In the genomic region with DNA sequence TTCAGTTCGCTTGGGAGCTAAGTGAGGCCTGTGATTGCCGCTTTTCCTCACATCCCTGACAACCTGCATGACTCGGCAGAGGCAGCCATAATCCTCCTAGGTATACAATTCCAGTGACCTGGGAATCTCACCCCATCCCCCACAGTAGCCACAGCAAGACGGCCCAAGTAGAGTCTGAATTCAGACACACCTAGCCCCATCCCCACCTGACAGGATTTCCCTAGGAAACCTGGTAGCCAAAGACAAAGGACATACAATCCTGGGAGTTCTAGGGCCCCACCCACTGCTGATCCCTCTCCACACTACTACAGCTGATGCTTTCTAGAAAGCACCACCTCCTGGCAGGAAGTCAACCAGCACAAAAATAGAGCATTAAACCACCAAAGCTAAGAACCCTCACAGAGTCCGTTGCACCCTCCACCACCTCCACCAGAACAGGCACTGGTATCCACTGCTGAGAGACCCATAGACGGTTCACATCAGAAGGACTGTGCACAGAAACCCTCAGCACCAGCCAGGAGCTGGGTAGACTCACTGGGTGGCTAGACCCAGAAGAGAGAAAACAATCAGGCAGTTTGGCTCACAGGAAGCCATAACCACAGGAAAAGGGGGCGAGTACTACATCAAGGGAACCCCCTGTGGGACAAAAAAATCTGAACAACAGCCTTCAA, we compare ENCODE assay signal across 12 cellular contexts. TPM values are rescaled to one million over a fixed set of nuclear protein-coding genes. Genes with fewer than 3 reads are reported as not detected.
DNase-seq lines count a peak whose midpoint lies in the region; ATAC-seq and TF ChIP-seq lines count a peak whose summit lies in the region.
"Had no signal": no experiment of that assay in that cellular context is flagged by ENCODE, and none has a peak within 500 bp of the region (broad histone marks: within the 10 kb centered on the region; RNA-seq: fewer than 3 reads in every experiment).

No MANE protein-coding gene starts in this region.

- no peaks in the 10 kb centered on the region for H3F3A ChIP-seq in Loucy (ENCODE audit: low read depth)

- no peak overlapping the region for H2AK5ac ChIP-seq in mesendoderm (ENCODE audit: low read length)

- WGBS in mesendoderm (ENCODE audit: extremely low coverage, insufficient coverage, low lambda C conversion rate) = no CpG with 5 or more reads among the region's 7 CpGs
- 76 to 89% (median 88%) methylated on average over 3 to 7 of the region's 7 CpGs for WGBS in adrenal gland, 4 donors

- DNase-seq in ELF-1 (ENCODE audit: low read depth, low spot score) = peak; percentile 11
- DNase-seq in activated CD8-positive, alpha-beta memory T cell treated with anti-CD3 and anti-CD28 coated beads, Interleukin-2, amount 50 U/mL, for 4 hours = peak; percentile 38
- DNase-seq in mesendoderm = peak; percentile 68
- DNase-seq in adrenal gland = no peak
- no peak for DNase-seq in H7
- DNase-seq in NCI-H774 (lab: John Stamatoyannopoulos, UW) = no peak
- DNase-seq: DMS53; occipital lobe; stimulated activated CD4-positive, alpha-beta T cell treated with anti-CD3 and anti-CD28 coated beads, Interleukin-4, amount 100 ng/mL, for 24 hours; thyroid gland had no signal

- 0 out of 2 replicates have a peak overlapping the region, but pooled peaks have one; percentile 15 for H2AFZ ChIP-seq in Loucy (ENCODE audit: low read length)

- H3K79me2 ChIP-seq in Loucy (ENCODE audit: insufficient read depth, low read length) (no peaks in the 10 kb centered on the region), mesendoderm (ENCODE audit: control insufficient read depth, insufficient read depth, low read length) (no peaks in the 10 kb centered on the region)

- H3K9me3 ChIP-seq in Loucy (ENCODE audit: insufficient read depth, low read depth, low read length) = peaks cover 12% of the 10 kb centered on the region
- no peaks in the 10 kb centered on the region for H3K9me3 ChIP-seq in adrenal gland (replicated peaks in 1 of 3)
- H3K9me3 ChIP-seq: thyroid gland had no signal

- H2BK5ac ChIP-seq in mesendoderm (ENCODE audit: low read length) = no peak overlapping the region

- H3K9ac ChIP-seq in Loucy (ENCODE audit: low read depth, low read length, poor library complexity, severe bottlenecking) (peak overlapping the region; percentile 32), mesendoderm (ENCODE audit: low read length) (no peak overlapping the region)

- H4K20me1 ChIP-seq in Loucy (ENCODE audit: insufficient read depth, low read length, poor library complexity, severe bottlenecking) = no peaks in the 10 kb centered on the region

- intact Hi-C loops in adrenal gland (cut with DNase I) = no loop called here

- no peak overlapping the region for H3K27ac ChIP-seq in mesendoderm (ENCODE audit: low read depth, low read length)
- H3K27ac ChIP-seq in adrenal gland = no peak overlapping the region
- H3K27ac ChIP-seq: thyroid gland had no signal

- TF ChIP-seq CTCF in Loucy (conservative IDR thresholded peaks at IDR 0.05; ENCODE audit: low read length) = 0 out of 2 replicates have a peak, but pooled peaks have one; percentile 36
- no peak for TF ChIP-seq CTCF in adrenal gland (IDR thresholded peaks at IDR 0.05)

- no peak overlapping the region for H3K4ac ChIP-seq in mesendoderm (ENCODE audit: low read depth, low read length)

- H3K4me3 ChIP-seq in Loucy (ENCODE audit: low read length, poor library complexity, severe bottlenecking) (peak overlapping the region; percentile 59), mesendoderm (ENCODE audit: low read length) (no peak overlapping the region), adrenal gland (no peak overlapping the region), H7 (ENCODE audit: insufficient read depth, low read depth, low read length) (no peak overlapping the region)
- H3K4me3 ChIP-seq: thyroid gland had no signal

- peaks cover 23% of the 10 kb centered on the region for H3K4me1 ChIP-seq in Loucy (ENCODE audit: insufficient read depth, low read length, poor library complexity, severe bottlenecking)
- H3K4me1 ChIP-seq in mesendoderm (ENCODE audit: control insufficient read depth, low read depth, low read length) = no peaks in the 10 kb centered on the region
- no peaks in the 10 kb centered on the region for H3K4me1 ChIP-seq in adrenal gland (replicated peaks in 1 of 2)
- H3K4me1 ChIP-seq: thyroid gland had no signal

- H2BK120ac ChIP-seq in mesendoderm (ENCODE audit: low read depth, low read length) = no peak overlapping the region

- no peaks in the 10 kb centered on the region for H3K9me2 ChIP-seq in Loucy (replicated peaks; ENCODE audit: low read depth, low read length)

- H3K79me1 ChIP-seq in mesendoderm (ENCODE audit: low read length) = peaks cover 4% of the 10 kb centered on the region

- H3K18ac ChIP-seq in mesendoderm (ENCODE audit: low read length) = peak overlapping the region; percentile 14

- H3K27me3 ChIP-seq in Loucy (ENCODE audit: insufficient read depth, low read length, poor library complexity, severe bottlenecking) (no peaks in the 10 kb centered on the region), mesendoderm (ENCODE audit: insufficient read depth, low read length, poor library complexity) (no peaks in the 10 kb centered on the region), adrenal gland (no peaks in the 10 kb centered on the region), H7 (ENCODE audit: control insufficient read depth, insufficient read depth, low read length) (no peaks in the 10 kb centered on the region)
- H3K27me3 ChIP-seq: thyroid gland had no signal

- H2BK15ac ChIP-seq in mesendoderm (replicated peaks; ENCODE audit: low read depth) = no peak overlapping the region

- no peak overlapping the region for H3K56ac ChIP-seq in mesendoderm (ENCODE audit: low read length)

- no peak overlapping the region for H4K5ac ChIP-seq in mesendoderm (ENCODE audit: low read length)

- no peak overlapping the region for H3K23ac ChIP-seq in mesendoderm (ENCODE audit: low read length)

- no peak for TF ChIP-seq POLR2A in adrenal gland (IDR thresholded peaks at IDR 0.05)

- H3K4me2 ChIP-seq in Loucy (ENCODE audit: low read depth, low read length, poor library complexity, severe bottlenecking) (peak overlapping the region; percentile 74), mesendoderm (ENCODE audit: low read length) (no peak overlapping the region)

- H3K36me3 ChIP-seq in Loucy (ENCODE audit: insufficient read depth, low read length) (no peaks in the 10 kb centered on the region), mesendoderm (ENCODE audit: control insufficient read depth, insufficient read depth, low read length) (no peaks in the 10 kb centered on the region), adrenal gland (replicated peaks in 1 of 2) (no peaks in the 10 kb centered on the region), H7 (replicated peaks; ENCODE audit: control insufficient read depth, insufficient read depth, low read length) (no peaks in the 10 kb centered on the region; the same call in 1 of the 2 replicates)
- H3K36me3 ChIP-seq: thyroid gland had no signal

- no peak for ATAC-seq in HG03135 (IDR thresholded peaks at IDR 0.05; ENCODE audit: unreplicated experiment)

- no peak overlapping the region for H4K8ac ChIP-seq in mesendoderm (ENCODE audit: low read depth, low read length)

RNA-seq across cellular contexts. Expression of a gene that starts 17.9 kb away (rescaled TPM):
- 0.44 TPM for polyA plus RNA-seq in mesendoderm (2013, experiment 1 of 2)
- 0.36 TPM for polyA plus RNA-seq in mesendoderm (2013, experiment 2 of 2)
- 1 to 10 TPM; 1.0 to 4.5 (median 2.4) TPM for total RNA-seq in adrenal gland
- 1 to 10 TPM; 1.2 to 2.7 (median 1.3) TPM for polyA plus RNA-seq in adrenal gland
- 0.14 and 0.18 TPM in 2 replicates for total RNA-seq in H7 (2014; rRNA removed; shearing (Covaris generic))

Comparison
In these comparisons a context has a peak if more than half of its experiments do, and no peak if none do; other contexts are left out.
1. DNase-seq: peak in ELF-1 (single experiment), activated CD8-positive, alpha-beta memory T cell treated with anti-CD3 and anti-CD28 coated beads, Interleukin-2, amount 50 U/mL, for 4 hours (single experiment) and mesendoderm (single experiment); none in adrenal gland (0 of 7), H7 (single experiment) and NCI-H774 (single experiment).